ENCODE assay signal across 19 cellular contexts in genomic region chr5:142636093-142636492, GRCh38. TPM values are rescaled to one million over a fixed set of nuclear protein-coding genes. Genes with fewer than 3 reads are reported as not detected.
DNase-seq lines count a peak whose midpoint lies in the region; ATAC-seq, FAIRE-seq and TF ChIP-seq lines count a peak whose summit lies in the region.
"Had no signal": no experiment of that assay in that cellular context is flagged by ENCODE, and none has a peak within 500 bp of the region (broad histone marks: within the 10 kb centered on the region; RNA-seq: fewer than 3 reads in every experiment).

No MANE protein-coding gene starts in this region.

- no peaks in the 10 kb centered on the region for H3K9me3 ChIP-seq in HepG2 (ENCODE audit: low read length)
- H3K9me3 ChIP-seq in right lobe of liver = no peaks in the 10 kb centered on the region
- no peaks in the 10 kb centered on the region for H3K9me3 ChIP-seq in mammary epithelial cell (replicated peaks; ENCODE audit: insufficient read depth, low read length)
- H3K9me3 ChIP-seq in spleen = no peaks in the 10 kb centered on the region
- H3K9me3 ChIP-seq: Caco-2 had no signal

- H2AFZ ChIP-seq in HepG2 (ENCODE audit: low read length) = no peak overlapping the region
- H2AFZ ChIP-seq in mammary epithelial cell (ENCODE audit: low read depth, low read length) = no peak overlapping the region

- intact Hi-C loops in HepG2 (cut with micrococcal nuclease; ENCODE audit: unreplicated experiment) = no loop called here
- intact Hi-C loops in right lobe of liver (cut with DNase I) = no loop called here
- intact Hi-C loops in mammary epithelial cell (cut with micrococcal nuclease) = no loop called here
- intact Hi-C loops in spleen (cut with DNase I; ENCODE audit: low total_unique reads) = no loop called here

- BruUV-seq in HepG2 (replicated peaks; lab: Mats Ljungman, UMichigan) (no TSS peak), mammary epithelial cell (replicated peaks; lab: Mats Ljungman, UMichigan) (no TSS peak)

- POLR2A ChIA-PET in HepG2 (lab: Yijun Ruan, JAX) = no interaction called here

- H4K20me1 ChIP-seq in HepG2 (ENCODE audit: insufficient read depth, low read length) (no peaks in the 10 kb centered on the region), mammary epithelial cell (ENCODE audit: insufficient read depth, low read length) (no peaks in the 10 kb centered on the region)

- DNase-seq in HepG2 (ENCODE audit: low spot score) (no peak), right lobe of liver (no peak), fibroblast of peridontal ligament (ENCODE audit: extremely low read depth) (peak; percentile 53), omental fat pad (ENCODE audit: low spot score) (no peak), mammary epithelial cell (no peak), activated gamma-delta T cell treated with Interleukin-2 at 50 U/mL for 16 hours (no peak), spleen (no peak)
- DNase-seq: Caco-2; CD4-positive, alpha-beta T cell; KG1; NCI-H1694 treated with DMSO at 0.1 percent for 48 hours; NCI-H2107; NCI-H510A; NCI-H748 treated with DMSO at 0.1 percent for 48 hours; SHP77 treated with DMSO at 0.1 percent for 48 hours had no signal

- no peak for FAIRE-seq in HepG2 (lab: Jason Lieb, UNC)
- FAIRE-seq: GM12878, H1 had no signal

- TF ChIP-seq POLR2A in HepG2 (IDR thresholded peaks at IDR 0.05; ENCODE audit: insufficient read depth in 1 of 2, low read depth in 2 of 2, low read length in 2 of 2) (no peak), right lobe of liver (IDR thresholded peaks at IDR 0.05) (no peak), spleen (IDR thresholded peaks at IDR 0.05) (no peak)

- H3K4me3 ChIP-seq in HepG2 (replicated peaks in 1 of 3; ENCODE audit: insufficient read depth in 1 of 3, low read depth in 2 of 3, low read length in 3 of 3) = no peak overlapping the region
- no peak overlapping the region for H3K4me3 ChIP-seq in right lobe of liver
- no peak overlapping the region for H3K4me3 ChIP-seq in mammary epithelial cell (replicated peaks in 1 of 3; ENCODE audit: insufficient read depth in 1 of 3, low read depth in 2 of 3, low read length in 3 of 3)
- no peak overlapping the region for H3K4me3 ChIP-seq in spleen
- H3K4me3 ChIP-seq: GM12878 had no signal

- no peak for TF ChIP-seq RAD21 in HepG2 (CRISPR knock-in tag; IDR thresholded peaks at IDR 0.05)

- TF ChIP-seq EP300 in HepG2 (IDR thresholded peaks at IDR 0.05; ENCODE audit: low read depth in 2 of 2, low read length in 2 of 2) (no peak), HepG2 (CRISPR knock-in tag; IDR thresholded peaks at IDR 0.05; ENCODE audit: borderline replicate concordance) (no peak)

- H3K9ac ChIP-seq in HepG2 (ENCODE audit: insufficient read depth, low read depth, low read length) (no peak overlapping the region), mammary epithelial cell (ENCODE audit: insufficient read depth, low read length) (no peak overlapping the region)

- no peaks in the 10 kb centered on the region for H3K36me3 ChIP-seq in HepG2 (replicated peaks in 1 of 2; ENCODE audit: control insufficient read depth in 1 of 2, insufficient read depth in 2 of 2, low read length in 2 of 2)
- H3K36me3 ChIP-seq in right lobe of liver = no peaks in the 10 kb centered on the region
- no peaks in the 10 kb centered on the region for H3K36me3 ChIP-seq in mammary epithelial cell (ENCODE audit: insufficient read depth, low read length)
- H3K36me3 ChIP-seq in spleen = no peaks in the 10 kb centered on the region

- 47% methylated on average over 5 of the region's 5 CpGs for WGBS in HepG2 (ENCODE audit: low lambda C conversion rate)
- WGBS in right lobe of liver (ENCODE audit: insufficient coverage, low coverage, low lambda C conversion rate, missing lambda C conversion rate) = 71% methylated on average over 5 of the region's 5 CpGs
- WGBS in mammary epithelial cell (ENCODE audit: low coverage, missing lambda C conversion rate) = 70% methylated on average over 5 of the region's 5 CpGs
- WGBS in spleen, 5 donors = 87 to 95% (median 91%) methylated on average over 5 of the region's 5 CpGs

- H3K27ac ChIP-seq in HepG2 (ENCODE audit: extremely low read length, insufficient read depth, low read length) (no peak overlapping the region), right lobe of liver (no peak overlapping the region), mammary epithelial cell (ENCODE audit: insufficient read depth, low read depth, low read length) (no peak overlapping the region), spleen (no peak overlapping the region)

- no peaks in the 10 kb centered on the region for H3K79me2 ChIP-seq in HepG2 (ENCODE audit: insufficient read depth, low read length)
- H3K79me2 ChIP-seq in mammary epithelial cell (ENCODE audit: insufficient read depth, low read length) = no peaks in the 10 kb centered on the region

- H3K4me2 ChIP-seq in HepG2 (ENCODE audit: low read depth, low read length) = no peak overlapping the region
- H3K4me2 ChIP-seq in mammary epithelial cell (ENCODE audit: insufficient read depth, low read depth, low read length) = no peak overlapping the region

- dilution Hi-C loops in mammary epithelial cell (cut with HindIII; ENCODE audit: low sequenced_read_pairs) = no loop called here

- CTCF ChIA-PET in HepG2 (lab: Yijun Ruan, JAX; ENCODE audit: low intra/inter-chr PET ratio, low total read pairs) (no interaction called here), mammary epithelial cell (lab: Charles Lee; ENCODE audit: low non-redundant PET) (no interaction called here)

- ATAC-seq in HepG2 (no peak), right lobe of liver (no peak), omental fat pad (ENCODE audit: low FRiP score) (peak; percentile 28), GM19023 (IDR thresholded peaks at IDR 0.05; ENCODE audit: unreplicated experiment) (no peak)
- ATAC-seq: GM12878 had no signal

- in situ Hi-C loops in HepG2 (cut with HindIII; ENCODE audit: extremely low pct_ligation_motif_present, low pct_unique_long_range_greater_than_20kb) (no loop called here), mammary epithelial cell (cut with MboI; ENCODE audit: low sequenced_read_pairs in 2 of 2) (no loop called here)

- H3K27me3 ChIP-seq in HepG2 (ENCODE audit: control insufficient read depth in 1 of 2, insufficient read depth in 2 of 2, low read length in 2 of 2) = no peaks in the 10 kb centered on the region
- no peaks in the 10 kb centered on the region for H3K27me3 ChIP-seq in right lobe of liver
- no peaks in the 10 kb centered on the region for H3K27me3 ChIP-seq in mammary epithelial cell (ENCODE audit: insufficient read depth, low read length)
- H3K27me3 ChIP-seq in spleen (replicated peaks in 1 of 7) = peaks cover 0 to 22% (median 0%) of the 10 kb centered on the region in 7 donors

- H3K4me1 ChIP-seq in HepG2 (ENCODE audit: insufficient read depth, low read length) (0 out of 2 replicates have a peak, but pooled peaks cover 10% of the 10 kb centered on the region), right lobe of liver (no peaks in the 10 kb centered on the region), mammary epithelial cell (ENCODE audit: insufficient read depth, low read length) (no peaks in the 10 kb centered on the region), spleen (peaks cover 0 to 10% (median 5%) of the 10 kb centered on the region in 6 donors)
- H3K4me1 ChIP-seq: Caco-2 had no signal

- TF ChIP-seq CTCF in HepG2 (CRISPR knock-in tag; IDR thresholded peaks at IDR 0.05) (no peak), right lobe of liver (IDR thresholded peaks at IDR 0.05) (no peak), omental fat pad (IDR thresholded peaks at IDR 0.05) (no peak), mammary epithelial cell (conservative IDR thresholded peaks at IDR 0.05 in 1 of 2, IDR thresholded peaks at IDR 0.05 in 1 of 2; ENCODE audit: extremely low read depth in 1 of 2, insufficient read depth in 1 of 2, low read depth in 1 of 2, low read length in 2 of 2) (no peak), spleen (IDR thresholded peaks at IDR 0.05 in 8 of 11, conservative IDR thresholded peaks at IDR 0.05 in 3 of 11) (no peak)

RNA-seq across cellular contexts. Expression of gene FGF1, which starts 49.8 kb away (rescaled TPM):
- not detected in 2 replicates for total RNA-seq in HepG2 (2016; rRNA removed; fragmentation: Illumina TruSeq; extraction: Trizol)
- 0.18 TPM in 1 of 2 replicates, not detected in the other for total RNA-seq in HepG2 (2016; cell fraction: cytosol; rRNA removed; fragmentation: Illumina TruSeq; extraction: Trizol; ENCODE audit: low read depth)
- not detected in 2 replicates for total RNA-seq in HepG2 (2016; cell fraction: insoluble cytoplasmic fraction; rRNA removed; fragmentation: Illumina TruSeq; extraction: Trizol)
- total RNA-seq in HepG2 (2016; cell fraction: membrane; rRNA removed; fragmentation: Illumina TruSeq; extraction: Trizol) = 0.07 and 0.12 TPM in 2 replicates
- not detected in 2 replicates for total RNA-seq in HepG2 (2016; cell fraction: nucleus; rRNA removed; fragmentation: Illumina TruSeq; extraction: Trizol)
- not detected in 2 replicates for polyA plus RNA-seq in HepG2 (2011; rRNA removed)
- not detected in 2 replicates for polyA plus RNA-seq in HepG2 (2011; cell fraction: cytosol; rRNA removed)
- polyA plus RNA-seq in HepG2 (2011; cell fraction: nucleus; rRNA removed) = not detected in 2 replicates
- not detected in 2 replicates for polyA plus RNA-seq in HepG2 (2012)
- polyA plus RNA-seq in HepG2 (2016; cell fraction: cytosol; fragmentation: Illumina TruSeq; extraction: Trizol; ENCODE audit: low read depth) = not detected in 2 replicates
- not detected in 2 replicates for polyA plus RNA-seq in HepG2 (2016; cell fraction: insoluble cytoplasmic fraction; fragmentation: Illumina TruSeq; extraction: Trizol; ENCODE audit: low read depth)
- not detected in 2 replicates for polyA plus RNA-seq in HepG2 (2016; cell fraction: membrane; fragmentation: Illumina TruSeq; extraction: Trizol; ENCODE audit: low read depth)
- polyA plus RNA-seq in HepG2 (2016; cell fraction: nucleus; fragmentation: Illumina TruSeq; extraction: Trizol; ENCODE audit: insufficient read depth, low read depth) = not detected in 2 replicates
- polyA minus RNA-seq in HepG2 (2011; rRNA and poly(A)+ RNA removed; ENCODE audit: low replicate concordance) = not detected in 2 replicates
- not detected in 2 replicates for polyA minus RNA-seq in HepG2 (2011; cell fraction: cytosol; rRNA and poly(A)+ RNA removed)
- not detected in 2 replicates for polyA minus RNA-seq in HepG2 (2011; cell fraction: nucleus; rRNA and poly(A)+ RNA removed)
- under 1 TPM in 5 of 6 experiments, not detected in 1; 0.12 to 0.56 (median 0.42) TPM for total RNA-seq in right lobe of liver
- 10 to 100 TPM in 3 of 4 donors, 1 to 10 TPM in 1; 2.2 to 43.1 (median 34.3) TPM for total RNA-seq in omental fat pad
- 10 to 100 TPM in 1 of 2 donors, 1 to 10 TPM in 1; 7.9 to 22.5 TPM for total RNA-seq in mammary epithelial cell
- 5.0 TPM for polyA plus RNA-seq in mammary epithelial cell
- polyA minus RNA-seq in mammary epithelial cell = 8.9 TPM
- 10 to 100 TPM in 1 of 7 donors, 1 to 10 TPM in 5, under 1 TPM in 1; 0.47 to 12.9 (median 2.5) TPM for total RNA-seq in spleen
- polyA plus RNA-seq in spleen = 1 to 10 TPM in 2 of 3 donors, under 1 TPM in 1; 0.32 to 4.1 (median 2.7) TPM
- total RNA-seq: Caco-2; CD4-positive, alpha-beta T cell; GM12878; OCI-LY7 had no signal
- polyA plus RNA-seq: GM12878 had no signal
